Comparison of ENCODE assay signal across 1 cellular context in genomic region chr20:50124496-50124895, GRCh38.
TF ChIP-seq lines count a peak whose summit lies in the region.

No MANE protein-coding gene starts in this region.

TF ChIP-seq in HepG2, 621 proteins besides CTCF, POLR2A, EP300 and RAD21:
- TF ChIP-seq ZNF687 (CRISPR knock-in tag; IDR thresholded peaks at IDR 0.05) (peak; percentile 33; the same call in 1 of the 2 replicates), ZBTB46 (CRISPR knock-in tag; IDR thresholded peaks at IDR 0.05; ENCODE audit: borderline replicate concordance) (no peak), ZNF317 (CRISPR knock-in tag; IDR thresholded peaks at IDR 0.05) (no peak), TRAFD1 (CRISPR knock-in tag; IDR thresholded peaks at IDR 0.05; ENCODE audit: borderline replicate concordance) (no peak)
